ENCODE assay signal across 22 cellular contexts in genomic region chrX:134849390-134849789, GRCh38. TPM values are rescaled to one million over a fixed set of nuclear protein-coding genes. Genes with fewer than 3 reads are reported as not detected.
DNase-seq lines count a peak whose midpoint lies in the region; ATAC-seq, FAIRE-seq and TF ChIP-seq lines count a peak whose summit lies in the region.
"Had no signal": no experiment of that assay in that cellular context is flagged by ENCODE, and none has a peak within 500 bp of the region (broad histone marks: within the 10 kb centered on the region; RNA-seq: fewer than 3 reads in every experiment).

No MANE protein-coding gene starts in this region.

- no peaks in the 10 kb centered on the region for H3F3A ChIP-seq in SK-N-SH (replicated peaks; ENCODE audit: insufficient read depth)

- FAIRE-seq in urothelium cell line (lab: Jason Lieb, UNC), result no peak
- FAIRE-seq: GM19239, H54 had no signal

- H3K4me1 ChIP-seq in SK-N-SH (ENCODE audit: control insufficient read depth in 1 of 2, insufficient read depth in 2 of 2, low read depth in 1 of 2, low read length in 1 of 2), result no peaks in the 10 kb centered on the region
- H3K4me1 ChIP-seq: neural progenitor cell had no signal

- no peaks in the 10 kb centered on the region for H3K79me2 ChIP-seq in SK-N-SH (ENCODE audit: insufficient read depth)

- no peak overlapping the region for H2AFZ ChIP-seq in SK-N-SH (ENCODE audit: low read depth)
- H2AFZ ChIP-seq: neural progenitor cell had no signal

- no peak overlapping the region for H3K4me3 ChIP-seq in SK-N-SH (ENCODE audit: low read depth in 2 of 2, low read length in 1 of 2)
- H3K4me3 ChIP-seq: neural progenitor cell had no signal

- TF ChIP-seq EP300 in SK-N-SH (IDR thresholded peaks at IDR 0.05; ENCODE audit: borderline replicate concordance in 1 of 2, low read depth in 1 of 2, low read length in 1 of 2), result no peak

- no peak overlapping the region for H3K4me2 ChIP-seq in SK-N-SH
- H3K4me2 ChIP-seq: neural progenitor cell had no signal

- H3K27ac ChIP-seq in SK-N-SH (ENCODE audit: low read depth in 2 of 2, low read length in 1 of 2), result no peak overlapping the region
- H3K27ac ChIP-seq: 22Rv1, neural progenitor cell had no signal

- CTCF ChIA-PET in SK-N-SH (lab: Yijun Ruan, JAX), result no interaction called here

- H3K9me2 ChIP-seq in SK-N-SH, result no peaks in the 10 kb centered on the region

- H3K9me3 ChIP-seq in SK-N-SH, result no peaks in the 10 kb centered on the region

- no peak for TF ChIP-seq CTCF in SK-N-SH (IDR thresholded peaks at IDR 0.05)

- no peak overlapping the region for H3K9ac ChIP-seq in SK-N-SH
- H3K9ac ChIP-seq: neural progenitor cell had no signal

- DNase-seq in SK-N-SH, result no peak
- DNase-seq in amniotic epithelial cell (ENCODE audit: low read depth), result peak; percentile 14
- DNase-seq in fibroblast of peridontal ligament (ENCODE audit: extremely low read depth), result peak; percentile 35
- peak; percentile 2 for DNase-seq in urothelium cell line (ENCODE audit: low spot score)
- DNase-seq in NCI-H1105 (lab: John Stamatoyannopoulos, UW), result no peak
- DNase-seq in germinal center (ENCODE audit: low spot score), result no peak
- DNase-seq in NCI-H510A treated with DMSO at 0.1 percent for 48 hours (lab: John Stamatoyannopoulos, UW), result no peak
- DNase-seq: activated CD4-positive, CD25-positive, alpha-beta regulatory T cell; activated CD8-positive, alpha-beta T cell treated with anti-CD3 and anti-CD28 coated beads, Interleukin-2, amount 10 ng/mL, durations not matched to agents 7 days and 5 days; activated naive CD8-positive, alpha-beta T cell treated with anti-CD3 and anti-CD28 coated beads for 36 hours; activated T-cell treated with anti-CD3 and anti-CD28 coated beads, Interleukin-2, amount 50 U/mL, for 72 hours; caudate nucleus; CD4-positive, CD25-positive, alpha-beta regulatory T cell; DMS53; left colon; NCI-H2029 treated with DMSO at 0.1 percent for 48 hours had no signal

- H3K36me3 ChIP-seq in SK-N-SH (replicated peaks in 1 of 2; ENCODE audit: control insufficient read depth in 1 of 2, insufficient read depth in 2 of 2, low read length in 1 of 2), result no peaks in the 10 kb centered on the region
- H3K36me3 ChIP-seq: neural progenitor cell had no signal

- H4K20me1 ChIP-seq in SK-N-SH (ENCODE audit: insufficient read depth), result no peaks in the 10 kb centered on the region

- no peaks in the 10 kb centered on the region; the same call in 1 of the 2 replicates for H3K27me3 ChIP-seq in SK-N-SH (ENCODE audit: insufficient read depth)
- H3K27me3 ChIP-seq: neural progenitor cell had no signal

- no peak for TF ChIP-seq RAD21 in SK-N-SH (IDR thresholded peaks at IDR 0.05; ENCODE audit: low read length)

- no peak for ATAC-seq in SK-N-SH treated with all-trans-retinoic acid at 6 μM for 48 hours
- ATAC-seq: activated CD8-positive, alpha-beta T cell treated with anti-CD3 and anti-CD28 coated beads, Interleukin-2, amount 10 ng/mL, durations not matched to agents 7 days and 5 days; activated T-cell treated with anti-CD3 and anti-CD28 coated beads, Interleukin-2, amount 50 U/mL, for 72 hours; left colon; stimulated activated effector memory CD8-positive, alpha-beta T cell treated with anti-CD3 and anti-CD28 coated beads, Interleukin-12 subunit alpha, Interleukin-12 subunit beta, amount 100 ng/mL, for 72 hours had no signal

- POLR2A ChIA-PET in SK-N-SH (lab: Yijun Ruan, JAX), result no interaction called here

TF ChIP-seq in SK-N-SH, 30 proteins besides CTCF, POLR2A, EP300 and RAD21 (continues in another document):
- TF ChIP-seq JUND (IDR thresholded peaks at IDR 0.05), result peak; percentile 32; the same call in 1 of the 2 replicates
- no peak for TF ChIP-seq MEF2A (IDR thresholded peaks at IDR 0.05; ENCODE audit: borderline replicate concordance, low read depth)
- TF ChIP-seq, protein P1, sequence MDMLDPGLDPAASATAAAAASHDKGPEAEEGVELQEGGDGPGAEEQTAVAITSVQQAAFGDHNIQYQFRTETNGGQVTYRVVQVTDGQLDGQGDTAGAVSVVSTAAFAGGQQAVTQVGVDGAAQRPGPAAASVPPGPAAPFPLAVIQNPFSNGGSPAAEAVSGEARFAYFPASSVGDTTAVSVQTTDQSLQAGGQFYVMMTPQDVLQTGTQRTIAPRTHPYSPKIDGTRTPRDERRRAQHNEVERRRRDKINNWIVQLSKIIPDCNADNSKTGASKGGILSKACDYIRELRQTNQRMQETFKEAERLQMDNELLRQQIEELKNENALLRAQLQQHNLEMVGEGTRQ (IDR thresholded peaks at IDR 0.05; ENCODE audit: borderline replicate concordance, low read depth, low read length), result no peak
- TF ChIP-seq, protein P2, sequence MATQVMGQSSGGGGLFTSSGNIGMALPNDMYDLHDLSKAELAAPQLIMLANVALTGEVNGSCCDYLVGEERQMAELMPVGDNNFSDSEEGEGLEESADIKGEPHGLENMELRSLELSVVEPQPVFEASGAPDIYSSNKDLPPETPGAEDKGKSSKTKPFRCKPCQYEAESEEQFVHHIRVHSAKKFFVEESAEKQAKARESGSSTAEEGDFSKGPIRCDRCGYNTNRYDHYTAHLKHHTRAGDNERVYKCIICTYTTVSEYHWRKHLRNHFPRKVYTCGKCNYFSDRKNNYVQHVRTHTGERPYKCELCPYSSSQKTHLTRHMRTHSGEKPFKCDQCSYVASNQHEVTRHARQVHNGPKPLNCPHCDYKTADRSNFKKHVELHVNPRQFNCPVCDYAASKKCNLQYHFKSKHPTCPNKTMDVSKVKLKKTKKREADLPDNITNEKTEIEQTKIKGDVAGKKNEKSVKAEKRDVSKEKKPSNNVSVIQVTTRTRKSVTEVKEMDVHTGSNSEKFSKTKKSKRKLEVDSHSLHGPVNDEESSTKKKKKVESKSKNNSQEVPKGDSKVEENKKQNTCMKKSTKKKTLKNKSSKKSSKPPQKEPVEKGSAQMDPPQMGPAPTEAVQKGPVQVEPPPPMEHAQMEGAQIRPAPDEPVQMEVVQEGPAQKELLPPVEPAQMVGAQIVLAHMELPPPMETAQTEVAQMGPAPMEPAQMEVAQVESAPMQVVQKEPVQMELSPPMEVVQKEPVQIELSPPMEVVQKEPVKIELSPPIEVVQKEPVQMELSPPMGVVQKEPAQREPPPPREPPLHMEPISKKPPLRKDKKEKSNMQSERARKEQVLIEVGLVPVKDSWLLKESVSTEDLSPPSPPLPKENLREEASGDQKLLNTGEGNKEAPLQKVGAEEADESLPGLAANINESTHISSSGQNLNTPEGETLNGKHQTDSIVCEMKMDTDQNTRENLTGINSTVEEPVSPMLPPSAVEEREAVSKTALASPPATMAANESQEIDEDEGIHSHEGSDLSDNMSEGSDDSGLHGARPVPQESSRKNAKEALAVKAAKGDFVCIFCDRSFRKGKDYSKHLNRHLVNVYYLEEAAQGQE (IDR thresholded peaks at IDR 0.05; ENCODE audit: low read depth, low read length), result no peak
- TF ChIP-seq TCF12 (IDR thresholded peaks at IDR 0.05), result no peak
- peak; percentile 34; the same call in 1 of the 2 replicates for TF ChIP-seq FOSL2 (IDR thresholded peaks at IDR 0.05; ENCODE audit: borderline replicate concordance, low read depth)

TF ChIP-seq in SK-N-SH treated with all-trans-retinoic acid at 6 μM for 48 hours, 23 proteins besides CTCF, POLR2A, EP300 and RAD21 (continues in another document):
- TF ChIP-seq RARB (CRISPR knock-in tag; IDR thresholded peaks at IDR 0.05) (no peak), BACH2 (CRISPR knock-in tag; IDR thresholded peaks at IDR 0.05; ENCODE audit: borderline replicate concordance) (no peak), ZNF565 (CRISPR knock-in tag; conservative IDR thresholded peaks at IDR 0.05; ENCODE audit: low read depth) (no peak), PATZ1 (CRISPR knock-in tag; IDR thresholded peaks at IDR 0.05; ENCODE audit: borderline replicate concordance) (no peak), ESRRG (CRISPR knock-in tag; IDR thresholded peaks at IDR 0.05) (no peak), ZFP3 (CRISPR knock-in tag; IDR thresholded peaks at IDR 0.05) (no peak), TCF4 (CRISPR knock-in tag; IDR thresholded peaks at IDR 0.05; ENCODE audit: borderline replicate concordance) (no peak)
- TF ChIP-seq, protein P3, sequence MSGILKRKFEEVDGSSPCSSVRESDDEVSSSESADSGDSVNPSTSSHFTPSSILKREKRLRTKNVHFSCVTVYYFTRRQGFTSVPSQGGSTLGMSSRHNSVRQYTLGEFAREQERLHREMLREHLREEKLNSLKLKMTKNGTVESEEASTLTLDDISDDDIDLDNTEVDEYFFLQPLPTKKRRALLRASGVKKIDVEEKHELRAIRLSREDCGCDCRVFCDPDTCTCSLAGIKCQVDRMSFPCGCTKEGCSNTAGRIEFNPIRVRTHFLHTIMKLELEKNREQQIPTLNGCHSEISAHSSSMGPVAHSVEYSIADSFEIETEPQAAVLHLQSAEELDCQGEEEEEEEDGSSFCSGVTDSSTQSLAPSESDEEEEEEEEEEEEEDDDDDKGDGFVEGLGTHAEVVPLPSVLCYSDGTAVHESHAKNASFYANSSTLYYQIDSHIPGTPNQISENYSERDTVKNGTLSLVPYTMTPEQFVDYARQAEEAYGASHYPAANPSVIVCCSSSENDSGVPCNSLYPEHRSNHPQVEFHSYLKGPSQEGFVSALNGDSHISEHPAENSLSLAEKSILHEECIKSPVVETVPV (CRISPR knock-in tag; IDR thresholded peaks at IDR 0.05), result no peak

RNA-seq across cellular contexts. Expression of gene PABIR2, which starts 52.4 kb away (rescaled TPM):
- 43.6 and 54.5 TPM in 2 replicates for polyA plus RNA-seq in SK-N-SH (2012; rRNA removed)
- polyA plus RNA-seq in SK-N-SH (2012; cell fraction: cytosol; rRNA removed), result 47.4 and 52.7 TPM in 2 replicates
- 60.7 and 148 TPM in 2 replicates for polyA plus RNA-seq in SK-N-SH (2012; cell fraction: nucleus; rRNA removed)

Comparison
In these comparisons a context has a peak if more than half of its experiments do, and no peak if none do; other contexts are left out.
1. DNase-seq: peak in amniotic epithelial cell (single experiment), fibroblast of peridontal ligament (single experiment) and urothelium cell line (single experiment); none in SK-N-SH (single experiment), NCI-H1105 (single experiment), germinal center (single experiment) and NCI-H510A treated with DMSO at 0.1 percent for 48 hours (single experiment).